Comparison of ENCODE assay signal across 8 cellular contexts in the genomic region with DNA sequence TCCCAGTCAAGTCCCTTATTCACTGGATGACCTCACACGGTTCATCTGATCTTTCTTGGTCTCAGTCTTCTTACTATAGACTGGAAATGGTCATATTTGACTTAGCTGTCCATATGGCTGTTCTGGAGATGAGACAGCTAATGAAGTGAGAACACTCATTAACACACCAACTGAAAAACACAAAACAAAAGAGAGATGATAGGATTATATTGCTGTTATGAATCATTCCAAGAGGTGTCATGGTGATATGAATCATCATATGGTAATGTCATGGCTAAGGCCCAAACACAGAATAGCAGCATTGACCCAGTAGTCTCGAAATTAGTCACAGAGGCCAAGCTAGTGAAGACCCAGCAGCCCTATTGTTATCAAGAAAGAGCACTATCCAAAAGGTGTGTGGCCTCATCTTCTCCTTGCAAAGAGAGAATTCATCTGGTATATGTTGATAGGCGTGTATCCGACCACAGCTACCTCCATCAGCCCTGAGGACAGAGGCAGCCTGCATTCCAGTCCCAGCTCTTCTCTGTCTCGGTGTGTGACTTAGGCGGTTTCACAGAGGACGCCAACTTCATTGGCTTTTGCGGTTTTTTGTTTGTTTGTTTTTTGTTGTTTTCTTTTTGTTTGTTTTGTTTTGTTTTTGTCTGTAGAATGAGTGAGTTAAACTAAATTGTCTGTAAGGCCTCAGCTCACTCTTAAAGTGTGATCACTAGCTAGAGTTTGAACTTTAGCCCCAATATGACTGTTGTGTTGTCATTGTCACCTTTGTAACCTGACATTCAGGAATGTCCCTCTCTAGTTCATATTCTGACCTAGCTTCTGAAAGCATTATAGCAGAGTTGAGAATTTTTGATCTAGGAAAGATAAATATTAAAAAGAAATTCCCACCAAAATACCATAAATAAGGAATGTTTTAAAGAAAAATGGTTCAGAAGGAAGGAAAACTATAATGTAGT.
DNase-seq lines count a peak whose midpoint lies in the region; ATAC-seq and TF ChIP-seq lines count a peak whose summit lies in the region.

No MANE protein-coding gene starts in this region.

- ATAC-seq in Right ventricle myocardium inferior (peak; percentile 33), HG03064 (IDR thresholded peaks at IDR 0.05; ENCODE audit: low read depth, unreplicated experiment) (peak; percentile 99), SK-N-SH treated with all-trans-retinoic acid at 6 μM for 48 hours (peak; percentile 93), aorta (ENCODE audit: low FRiP score) (no peak), body of pancreas (no peak)

- H3K27me3 ChIP-seq in esophagus squamous epithelium (no peaks in the 10 kb centered on the region), aorta (ENCODE audit: control insufficient read depth in 1 of 2, insufficient read depth in 2 of 2, low read length in 1 of 2) (no peaks in the 10 kb centered on the region), body of pancreas (no peaks in the 10 kb centered on the region)

- H3K4me3 ChIP-seq in esophagus squamous epithelium (no peak overlapping the region), aorta (ENCODE audit: low read length in 2 of 2) (no peak overlapping the region), body of pancreas (no peak overlapping the region)

- DNase-seq in Right ventricle myocardium inferior (ENCODE audit: missing footprints) (no peak), cardiac septum (ENCODE audit: low spot score) (no peak), esophagus squamous epithelium (lab: John Stamatoyannopoulos, UW) (no peak), aorta (no peak), body of pancreas (no peak)
- peak; percentile 15 to 31 for DNase-seq in stimulated activated CD4-positive, alpha-beta T cell treated with anti-CD3 and anti-CD28 coated beads, Interleukin-4, amount 100 ng/mL, for 48 hours (ENCODE audit: low read depth in 2 of 2)

- TF ChIP-seq POLR2A in esophagus squamous epithelium (IDR thresholded peaks at IDR 0.05) (no peak), body of pancreas (IDR thresholded peaks at IDR 0.05) (no peak)

- H3K4me1 ChIP-seq in esophagus squamous epithelium, result peaks cover 0 to 39% (median 13%) of the 10 kb centered on the region in 3 donors
- no peaks in the 10 kb centered on the region for H3K4me1 ChIP-seq in aorta (ENCODE audit: control insufficient read depth in 1 of 2, insufficient read depth in 2 of 2, low read length in 2 of 2)
- H3K4me1 ChIP-seq in body of pancreas, result no peaks in the 10 kb centered on the region

- intact Hi-C loops in Right ventricle myocardium inferior (cut with DNase I) (loop anchor here (5.0 kb wide), 1 partner anchor 132 kb away; the partner anchor contains the start of gene RBM20), cardiac septum (cut with DNase I) (no loop called here), esophagus squamous epithelium (cut with DNase I) (no loop called here), aorta (cut with DNase I) (loop anchor here in 1 of 2 donors (2.0 kb wide), 1 partner anchor 46 kb away; no protein-coding TSS in a partner anchor), body of pancreas (cut with DNase I) (no loop called here)

- H3K27ac ChIP-seq in esophagus squamous epithelium, result peak overlapping the region; percentile 15 to 65 (median 44)
- no peak overlapping the region for H3K27ac ChIP-seq in aorta (ENCODE audit: low read depth in 1 of 2, low read length in 2 of 2)
- no peak overlapping the region for H3K27ac ChIP-seq in body of pancreas

- TF ChIP-seq CTCF in esophagus squamous epithelium (IDR thresholded peaks at IDR 0.05) (no peak), body of pancreas (IDR thresholded peaks at IDR 0.05) (no peak)

- H3K36me3 ChIP-seq in esophagus squamous epithelium (no peaks in the 10 kb centered on the region), aorta (ENCODE audit: control insufficient read depth in 1 of 2, insufficient read depth in 2 of 2, low read length in 1 of 2) (no peaks in the 10 kb centered on the region), body of pancreas (replicated peaks in 1 of 2; ENCODE audit: insufficient read depth in 1 of 2, low read depth in 2 of 2) (no peaks in the 10 kb centered on the region)

- WGBS in esophagus squamous epithelium, 2 donors, result 43 to 59% methylated on average over 8 of the region's 8 CpGs
- WGBS in aorta, 2 donors, result 88 to 91% methylated on average over 8 of the region's 8 CpGs
- 85 to 93% methylated on average over 8 of the region's 8 CpGs for WGBS in body of pancreas, 2 donors

- H3K9me3 ChIP-seq in esophagus squamous epithelium (no peaks in the 10 kb centered on the region), aorta (ENCODE audit: control insufficient read depth, low read length) (no peaks in the 10 kb centered on the region), body of pancreas (no peaks in the 10 kb centered on the region)

TF ChIP-seq in SK-N-SH treated with all-trans-retinoic acid at 6 μM for 48 hours, 23 proteins besides CTCF, POLR2A, EP300 and RAD21:
- TF ChIP-seq ZNF565 (CRISPR knock-in tag; conservative IDR thresholded peaks at IDR 0.05; ENCODE audit: low read depth) (no peak), CSDC2 (CRISPR knock-in tag; IDR thresholded peaks at IDR 0.05) (no peak), ZNF8 (CRISPR knock-in tag; IDR thresholded peaks at IDR 0.05) (no peak), ISL1 (CRISPR knock-in tag; IDR thresholded peaks at IDR 0.05) (no peak), ZC3H10 (CRISPR knock-in tag; IDR thresholded peaks at IDR 0.05) (no peak), GLIS3 (CRISPR knock-in tag; IDR thresholded peaks at IDR 0.05) (no peak), ZFP3 (CRISPR knock-in tag; IDR thresholded peaks at IDR 0.05) (no peak), SNAI2 (CRISPR knock-in tag; IDR thresholded peaks at IDR 0.05) (no peak), TCF4 (CRISPR knock-in tag; IDR thresholded peaks at IDR 0.05; ENCODE audit: borderline replicate concordance) (no peak), PPARA (CRISPR knock-in tag; IDR thresholded peaks at IDR 0.05; ENCODE audit: borderline replicate concordance) (no peak), ESRRG (CRISPR knock-in tag; IDR thresholded peaks at IDR 0.05) (no peak), BACH2 (CRISPR knock-in tag; IDR thresholded peaks at IDR 0.05; ENCODE audit: borderline replicate concordance) (no peak), ZFP30 (CRISPR knock-in tag; IDR thresholded peaks at IDR 0.05) (no peak)
- TF ChIP-seq, protein P1, sequence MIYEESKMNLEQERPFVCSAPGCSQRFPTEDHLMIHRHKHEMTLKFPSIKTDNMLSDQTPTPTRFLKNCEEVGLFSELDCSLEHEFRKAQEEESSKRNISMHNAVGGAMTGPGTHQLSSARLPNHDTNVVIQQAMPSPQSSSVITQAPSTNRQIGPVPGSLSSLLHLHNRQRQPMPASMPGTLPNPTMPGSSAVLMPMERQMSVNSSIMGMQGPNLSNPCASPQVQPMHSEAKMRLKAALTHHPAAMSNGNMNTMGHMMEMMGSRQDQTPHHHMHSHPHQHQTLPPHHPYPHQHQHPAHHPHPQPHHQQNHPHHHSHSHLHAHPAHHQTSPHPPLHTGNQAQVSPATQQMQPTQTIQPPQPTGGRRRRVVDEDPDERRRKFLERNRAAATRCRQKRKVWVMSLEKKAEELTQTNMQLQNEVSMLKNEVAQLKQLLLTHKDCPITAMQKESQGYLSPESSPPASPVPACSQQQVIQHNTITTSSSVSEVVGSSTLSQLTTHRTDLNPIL (CRISPR knock-in tag; IDR thresholded peaks at IDR 0.05; ENCODE audit: low read depth), result no peak
- TF ChIP-seq, protein P2, sequence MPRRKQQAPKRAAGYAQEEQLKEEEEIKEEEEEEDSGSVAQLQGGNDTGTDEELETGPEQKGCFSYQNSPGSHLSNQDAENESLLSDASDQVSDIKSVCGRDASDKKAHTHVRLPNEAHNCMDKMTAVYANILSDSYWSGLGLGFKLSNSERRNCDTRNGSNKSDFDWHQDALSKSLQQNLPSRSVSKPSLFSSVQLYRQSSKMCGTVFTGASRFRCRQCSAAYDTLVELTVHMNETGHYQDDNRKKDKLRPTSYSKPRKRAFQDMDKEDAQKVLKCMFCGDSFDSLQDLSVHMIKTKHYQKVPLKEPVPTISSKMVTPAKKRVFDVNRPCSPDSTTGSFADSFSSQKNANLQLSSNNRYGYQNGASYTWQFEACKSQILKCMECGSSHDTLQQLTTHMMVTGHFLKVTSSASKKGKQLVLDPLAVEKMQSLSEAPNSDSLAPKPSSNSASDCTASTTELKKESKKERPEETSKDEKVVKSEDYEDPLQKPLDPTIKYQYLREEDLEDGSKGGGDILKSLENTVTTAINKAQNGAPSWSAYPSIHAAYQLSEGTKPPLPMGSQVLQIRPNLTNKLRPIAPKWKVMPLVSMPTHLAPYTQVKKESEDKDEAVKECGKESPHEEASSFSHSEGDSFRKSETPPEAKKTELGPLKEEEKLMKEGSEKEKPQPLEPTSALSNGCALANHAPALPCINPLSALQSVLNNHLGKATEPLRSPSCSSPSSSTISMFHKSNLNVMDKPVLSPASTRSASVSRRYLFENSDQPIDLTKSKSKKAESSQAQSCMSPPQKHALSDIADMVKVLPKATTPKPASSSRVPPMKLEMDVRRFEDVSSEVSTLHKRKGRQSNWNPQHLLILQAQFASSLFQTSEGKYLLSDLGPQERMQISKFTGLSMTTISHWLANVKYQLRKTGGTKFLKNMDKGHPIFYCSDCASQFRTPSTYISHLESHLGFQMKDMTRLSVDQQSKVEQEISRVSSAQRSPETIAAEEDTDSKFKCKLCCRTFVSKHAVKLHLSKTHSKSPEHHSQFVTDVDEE (CRISPR knock-in tag; IDR thresholded peaks at IDR 0.05), result no peak
- TF ChIP-seq, protein P3, sequence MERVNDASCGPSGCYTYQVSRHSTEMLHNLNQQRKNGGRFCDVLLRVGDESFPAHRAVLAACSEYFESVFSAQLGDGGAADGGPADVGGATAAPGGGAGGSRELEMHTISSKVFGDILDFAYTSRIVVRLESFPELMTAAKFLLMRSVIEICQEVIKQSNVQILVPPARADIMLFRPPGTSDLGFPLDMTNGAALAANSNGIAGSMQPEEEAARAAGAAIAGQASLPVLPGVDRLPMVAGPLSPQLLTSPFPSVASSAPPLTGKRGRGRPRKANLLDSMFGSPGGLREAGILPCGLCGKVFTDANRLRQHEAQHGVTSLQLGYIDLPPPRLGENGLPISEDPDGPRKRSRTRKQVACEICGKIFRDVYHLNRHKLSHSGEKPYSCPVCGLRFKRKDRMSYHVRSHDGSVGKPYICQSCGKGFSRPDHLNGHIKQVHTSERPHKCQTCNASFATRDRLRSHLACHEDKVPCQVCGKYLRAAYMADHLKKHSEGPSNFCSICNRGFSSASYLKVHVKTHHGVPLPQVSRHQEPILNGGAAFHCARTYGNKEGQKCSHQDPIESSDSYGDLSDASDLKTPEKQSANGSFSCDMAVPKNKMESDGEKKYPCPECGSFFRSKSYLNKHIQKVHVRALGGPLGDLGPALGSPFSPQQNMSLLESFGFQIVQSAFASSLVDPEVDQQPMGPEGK (CRISPR knock-in tag; IDR thresholded peaks at IDR 0.05; ENCODE audit: borderline replicate concordance), result no peak

Comparison
In these comparisons a context has a peak if more than half of its experiments do, and no peak if none do; other contexts are left out.
1. ATAC-seq: peak in Right ventricle myocardium inferior (single experiment), HG03064 (single experiment) and SK-N-SH treated with all-trans-retinoic acid at 6 μM for 48 hours (single experiment); none in aorta (single experiment) and body of pancreas (single experiment).
2. DNase-seq: peak in stimulated activated CD4-positive, alpha-beta T cell treated with anti-CD3 and anti-CD28 coated beads, Interleukin-4, amount 100 ng/mL, for 48 hours (2 of 2); none in Right ventricle myocardium inferior (single experiment), cardiac septum (single experiment), esophagus squamous epithelium (single experiment), aorta (0 of 2) and body of pancreas (0 of 4).
3. H3K27ac ChIP-seq: peak in esophagus squamous epithelium (4 of 4); none in aorta (0 of 2) and body of pancreas (0 of 4).